8 cellular contexts compared by ENCODE assay signal in the genomic region with DNA sequence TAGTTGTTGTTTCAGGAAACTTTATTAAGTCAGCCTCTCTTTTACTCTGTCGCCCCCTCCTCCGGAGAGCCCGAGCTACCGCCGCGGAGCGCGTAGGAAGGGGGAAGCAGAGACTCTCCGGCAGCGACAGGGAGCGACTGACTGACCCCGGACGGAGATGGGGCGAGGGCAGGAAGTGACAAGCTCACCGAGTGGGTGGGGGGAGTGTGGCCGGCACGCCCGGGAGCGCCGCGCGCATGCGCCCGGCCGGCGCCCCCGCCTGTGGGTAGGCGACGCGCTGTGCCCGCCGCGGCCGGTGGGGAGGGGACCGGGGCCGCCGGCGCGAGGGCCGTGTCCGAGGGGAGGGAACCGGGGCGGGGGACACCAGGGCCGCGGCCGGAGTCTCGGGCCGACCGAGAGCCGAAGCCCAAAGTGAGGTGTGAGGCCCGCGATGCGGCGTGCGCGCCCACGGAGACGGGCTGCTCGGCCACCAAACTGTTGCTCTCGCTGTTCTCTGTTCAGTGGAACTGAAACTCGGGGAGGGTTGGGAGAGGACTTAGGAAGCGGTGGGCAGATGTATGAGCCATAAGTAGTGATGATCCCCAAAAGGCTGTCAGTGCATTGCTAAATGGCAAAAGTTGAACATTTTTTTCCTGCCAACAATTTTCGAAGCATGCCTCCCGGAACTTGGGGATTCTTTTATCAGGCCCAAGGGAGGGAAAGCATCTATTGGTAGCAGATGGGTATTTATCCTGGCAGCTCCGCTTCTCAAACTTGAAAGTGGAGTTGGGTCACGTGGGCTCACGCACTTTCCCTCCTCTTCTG. TPM values are rescaled to one million over a fixed set of nuclear protein-coding genes. Genes with fewer than 3 reads are reported as not detected.
DNase-seq lines count a peak whose midpoint lies in the region; ATAC-seq and TF ChIP-seq lines count a peak whose summit lies in the region.

A gene with protein sequence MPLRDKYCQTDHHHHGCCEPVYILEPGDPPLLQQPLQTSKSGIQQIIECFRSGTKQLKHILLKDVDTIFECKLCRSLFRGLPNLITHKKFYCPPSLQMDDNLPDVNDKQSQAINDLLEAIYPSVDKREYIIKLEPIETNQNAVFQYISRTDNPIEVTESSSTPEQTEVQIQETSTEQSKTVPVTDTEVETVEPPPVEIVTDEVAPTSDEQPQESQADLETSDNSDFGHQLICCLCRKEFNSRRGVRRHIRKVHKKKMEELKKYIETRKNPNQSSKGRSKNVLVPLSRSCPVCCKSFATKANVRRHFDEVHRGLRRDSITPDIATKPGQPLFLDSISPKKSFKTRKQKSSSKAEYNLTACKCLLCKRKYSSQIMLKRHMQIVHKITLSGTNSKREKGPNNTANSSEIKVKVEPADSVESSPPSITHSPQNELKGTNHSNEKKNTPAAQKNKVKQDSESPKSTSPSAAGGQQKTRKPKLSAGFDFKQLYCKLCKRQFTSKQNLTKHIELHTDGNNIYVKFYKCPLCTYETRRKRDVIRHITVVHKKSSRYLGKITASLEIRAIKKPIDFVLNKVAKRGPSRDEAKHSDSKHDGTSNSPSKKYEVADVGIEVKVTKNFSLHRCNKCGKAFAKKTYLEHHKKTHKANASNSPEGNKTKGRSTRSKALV (minus strand): TSS at position 143 of the 804 bp plus-strand sequence. CDS start 1,151 bp downstream, outside the sequence.

- peaks cover 6% of the 10 kb centered on the region for H3K9me3 Mint-ChIP-seq in activated CD4-positive, alpha-beta T cell treated with anti-CD3 and anti-CD28 coated beads for 36 hours (ENCODE audit: low read depth)
- H3K9me3 Mint-ChIP-seq in chondrocyte (ENCODE audit: low read depth) = no peaks in the 10 kb centered on the region

- TF ChIP-seq CTCF in chondrocyte (IDR thresholded peaks at IDR 0.05) = no peak

- intact Hi-C loops in activated CD4-positive, alpha-beta T cell treated with anti-CD3 and anti-CD28 coated beads for 36 hours (cut with DNase I, micrococcal nuclease) = loop anchor here (1.0 to 10.0 kb wide), 13 partner anchors 17 to 1140 kb away; partner anchors contain the start of genes ARF5 (in 2 of the 2), RBM28 (in 2 of the 2), GCC1 (in 1 of the 2) and GRM8 (in 1 of the 2)

- CTCF ChIA-PET in activated CD4-positive, alpha-beta T cell treated with anti-CD3 and anti-CD28 coated beads for 36 hours (lab: Charles Lee) = interaction anchor here (0.6 to 2.3 kb wide), 4 partner anchors 9 to 70 kb away, joined by 3 to 7 read pairs (median 4); no protein-coding TSS in a partner anchor

- POLR2A ChIA-PET in activated CD4-positive, alpha-beta T cell treated with anti-CD3 and anti-CD28 coated beads for 36 hours (lab: Charles Lee) = interaction anchor here (0.6 to 2.3 kb wide), 7 partner anchors 8 to 193 kb away, joined by 3 to 6 read pairs (median 4); partner anchors contain the start of gene GCC1

- H3K27me3 Mint-ChIP-seq in activated CD4-positive, alpha-beta T cell treated with anti-CD3 and anti-CD28 coated beads for 36 hours = no peaks in the 10 kb centered on the region
- peaks cover 2% of the 10 kb centered on the region for H3K27me3 Mint-ChIP-seq in chondrocyte (ENCODE audit: low read depth)

- H3K4me3 Mint-ChIP-seq in activated CD4-positive, alpha-beta T cell treated with anti-CD3 and anti-CD28 coated beads for 36 hours = peak within 1 kb of the TSS; percentile 87
- peak within 1 kb of the TSS; percentile 97 for H3K4me3 Mint-ChIP-seq in chondrocyte (ENCODE audit: unreplicated experiment)

- ATAC-seq in GM19043 (IDR thresholded peaks at IDR 0.05; ENCODE audit: low read depth, unreplicated experiment) (peak; percentile 75), HG03354 (IDR thresholded peaks at IDR 0.05; ENCODE audit: poor library complexity, severe bottlenecking, unreplicated experiment) (peak; percentile 88)
- peak; percentile 81 for ATAC-seq in activated CD4-positive, alpha-beta T cell treated with anti-CD3 and anti-CD28 coated beads for 36 hours

- H3K27ac Mint-ChIP-seq in activated CD4-positive, alpha-beta T cell treated with anti-CD3 and anti-CD28 coated beads for 36 hours = peak within 1 kb of the TSS; percentile 96
- H3K27ac Mint-ChIP-seq in chondrocyte (ENCODE audit: unreplicated experiment) = peak within 1 kb of the TSS; percentile 97

- peaks cover 35% of the 10 kb centered on the region for H3K36me3 Mint-ChIP-seq in activated CD4-positive, alpha-beta T cell treated with anti-CD3 and anti-CD28 coated beads for 36 hours (ENCODE audit: low read depth)
- H3K36me3 Mint-ChIP-seq in chondrocyte (ENCODE audit: low read depth) = peaks cover 8% of the 10 kb centered on the region

- peaks cover 62% of the 10 kb centered on the region for H3K4me1 Mint-ChIP-seq in activated CD4-positive, alpha-beta T cell treated with anti-CD3 and anti-CD28 coated beads for 36 hours
- H3K4me1 Mint-ChIP-seq in chondrocyte (ENCODE audit: low read depth) = peaks cover 36% of the 10 kb centered on the region

- DNase-seq in AG20443 (ENCODE audit: low spot score) = peak; percentile 99
- peak; percentile 70 to 89 for DNase-seq in NCI-H524 (lab: John Stamatoyannopoulos, UW)
- peak; percentile 93 for DNase-seq in activated CD4-positive, alpha-beta T cell treated with anti-CD3 and anti-CD28 coated beads for 36 hours
- DNase-seq in chondrocyte (ENCODE audit: low spot score) = peak; percentile 96
- peak; percentile 70 for DNase-seq in kidney glomerular epithelial cell (lab: John Stamatoyannopoulos, UW)
- DNase-seq in stimulated activated CD4-positive, alpha-beta T cell treated with anti-CD3 and anti-CD28 coated beads, Interleukin-1b, Interleukin-23, amount 100 ng/mL, for 1 hour (ENCODE audit: low read depth in 2 of 2) = peak; percentile 75 to 77

RNA-seq across cellular contexts. Expression of the gene that starts here (rescaled TPM):
- total RNA-seq in activated CD4-positive, alpha-beta T cell treated with anti-CD3 and anti-CD28 coated beads for 36 hours = 10 to 100 TPM; 27.5 to 34.7 TPM
- total RNA-seq in chondrocyte = 27.3 to 33.6 TPM (median 30.5 TPM) in 3 replicates

Comparison
In these comparisons a context has a peak if more than half of its experiments do, and no peak if none do; other contexts are left out.
1. Peak in every context shown above with its lines: DNase-seq and ATAC-seq.